Comparison of ENCODE assay signal across 3 cellular contexts in genomic region chr10:72885953-72886352, GRCh38.
A peak's percentile ranks its signal among the peaks of the same experiment; 100 is the strongest.
TF ChIP-seq lines count a peak whose summit lies in the region.

No MANE protein-coding gene starts in this region.

TF ChIP-seq in HepG2, 621 proteins besides CTCF, POLR2A, EP300 and RAD21:
- TF ChIP-seq MAFK (conservative IDR thresholded peaks at IDR 0.05 in 1 of 2, IDR thresholded peaks at IDR 0.05 in 1 of 2; ENCODE audit: low read length in 2 of 2) (peak; percentile 59 to 89; a peak in 3 of 4 replicates), ZNF101 (CRISPR knock-in tag; IDR thresholded peaks at IDR 0.05; ENCODE audit: borderline replicate concordance, low read depth) (no peak), MAFF (IDR thresholded peaks at IDR 0.05; ENCODE audit: low read depth, low read length) (peak; percentile 72)
TF ChIP-seq in HepG2: peak in this region for 2.

TF ChIP-seq in GM23338, 12 proteins besides CTCF, POLR2A, EP300 and RAD21:
- no peak for TF ChIP-seq EZH2 (IDR thresholded peaks at IDR 0.05; ENCODE audit: low read depth, unreplicated experiment)
- TF ChIP-seq REST (IDR thresholded peaks at IDR 0.05; ENCODE audit: unreplicated experiment), result no peak
- TF ChIP-seq ZNF114 (CRISPR knock-in tag; IDR thresholded peaks at IDR 0.05), result no peak
- no peak for TF ChIP-seq EZH2phosphoT487 (IDR thresholded peaks at IDR 0.05; ENCODE audit: unreplicated experiment)
- TF ChIP-seq CREB1 (CRISPR knock-in tag; IDR thresholded peaks at IDR 0.05; ENCODE audit: low read depth), result no peak
- TF ChIP-seq ZNF331 (CRISPR knock-in tag; IDR thresholded peaks at IDR 0.05; ENCODE audit: low read depth), result no peak
- TF ChIP-seq NANOG (IDR thresholded peaks at IDR 0.05; ENCODE audit: borderline replicate concordance), result no peak
- TF ChIP-seq ETS1 (IDR thresholded peaks at IDR 0.05), result no peak
- no peak for TF ChIP-seq POLR2AphosphoS5 (IDR thresholded peaks at IDR 0.05; ENCODE audit: low read depth)
- no peak for TF ChIP-seq JUNB (IDR thresholded peaks at IDR 0.05; ENCODE audit: unreplicated experiment)
- no peak for TF ChIP-seq ZNF462 (CRISPR knock-in tag; IDR thresholded peaks at IDR 0.05)

TF ChIP-seq in K562, 482 proteins besides CTCF, POLR2A, EP300 and RAD21:
- TF ChIP-seq MAFG (tag; conservative IDR thresholded peaks at IDR 0.05) (peak; percentile 59), GATA2 (CRISPR knock-in tag; IDR thresholded peaks at IDR 0.05) (no peak), C11orf30 (IDR thresholded peaks at IDR 0.05; ENCODE audit: low read depth) (peak; percentile 78), RBM39 (optimal IDR thresholded peaks at IDR 0.05; ENCODE audit: low read depth, low read length) (no peak), CBX2 (IDR thresholded peaks at IDR 0.05; ENCODE audit: insufficient read depth, low read length, poor library complexity, severe bottlenecking) (no peak), ZNF253 (CRISPR knock-in tag; conservative IDR thresholded peaks at IDR 0.05) (no peak), EHMT2 (IDR thresholded peaks at IDR 0.05) (no peak), MAFF (IDR thresholded peaks at IDR 0.05; ENCODE audit: low read length) (peak; percentile 79), ZNF316 (IDR thresholded peaks at IDR 0.05) (peak; percentile 82), MAFK (IDR thresholded peaks at IDR 0.05; ENCODE audit: low read length) (peak; percentile 79), ZNF3 (CRISPR knock-in tag; IDR thresholded peaks at IDR 0.05) (no peak)
TF ChIP-seq in K562: peak in this region for 5.
